ENCODE assay signal across 34 cellular contexts in the genomic region with DNA sequence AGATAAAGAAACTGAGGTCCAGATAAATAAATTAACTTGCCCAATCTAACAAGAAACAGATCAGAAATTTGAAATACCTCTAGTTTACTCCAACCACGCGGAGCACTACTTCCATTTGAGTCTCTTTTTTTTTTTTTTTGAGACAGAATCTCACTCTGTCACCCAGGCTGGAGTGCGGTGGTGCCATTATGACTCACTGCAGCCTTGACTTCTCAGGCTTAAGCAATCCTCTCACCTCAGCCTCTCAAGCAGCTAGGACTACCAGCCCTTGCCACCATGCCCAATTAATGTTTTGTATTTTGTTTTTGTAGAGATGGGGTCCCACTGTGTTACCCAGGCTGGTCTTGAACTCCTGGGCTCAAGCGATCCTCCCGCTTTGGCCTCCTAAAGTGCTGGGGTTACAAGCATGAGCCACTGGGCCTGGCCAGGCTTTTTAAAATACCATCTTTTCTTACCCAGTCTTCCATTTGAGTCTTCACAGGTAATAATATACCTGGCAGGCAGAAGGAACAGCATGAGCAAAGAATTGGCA. TPM values are rescaled to one million over a fixed set of nuclear protein-coding genes. Genes with fewer than 3 reads are reported as not detected.
DNase-seq lines count a peak whose midpoint lies in the region; ATAC-seq and TF ChIP-seq lines count a peak whose summit lies in the region.
"Had no signal": no experiment of that assay in that cellular context is flagged by ENCODE, and none has a peak within 500 bp of the region (broad histone marks: within the 10 kb centered on the region; RNA-seq: fewer than 3 reads in every experiment).

No MANE protein-coding gene starts in this region.

- POLR2A ChIA-PET in activated CD4-positive, alpha-beta T cell treated with anti-CD3 and anti-CD28 coated beads for 36 hours (lab: Charles Lee): no interaction called here
- POLR2A ChIA-PET in activated CD4-positive, alpha-beta T cell treated with anti-CD3 and anti-CD28 coated beads, Interleukin-2, amount 10 ng/mL, durations not matched to agents 7 days and 5 days (lab: Charles Lee): no interaction called here
- POLR2A ChIA-PET in T-cell (lab: Charles Lee): no interaction called here

- no peak for TF ChIP-seq CTCF in fibroblast of mammary gland (conservative IDR thresholded peaks at IDR 0.05; ENCODE audit: control insufficient read depth, insufficient read depth, low read depth, low read length)

- no peak overlapping the region for H3K4me3 ChIP-seq in fibroblast of mammary gland (ENCODE audit: control insufficient read depth, low read depth, low read length)
- H3K4me3 ChIP-seq: HAP-1, lower lobe of right lung, mucosa of descending colon, pancreas, right atrium auricular region, spleen, testis, uterus had no signal

- no peak overlapping the region for H3K27ac Mint-ChIP-seq in activated CD4-positive, alpha-beta T cell treated with anti-CD3 and anti-CD28 coated beads for 36 hours
- no peak overlapping the region for H3K27ac Mint-ChIP-seq in activated CD4-positive, alpha-beta T cell treated with anti-CD3 and anti-CD28 coated beads, Interleukin-2, amount 10 ng/mL, durations not matched to agents 7 days and 5 days
- no peak overlapping the region for H3K27ac Mint-ChIP-seq in activated naive CD4-positive, alpha-beta T cell treated with anti-CD3 and anti-CD28 coated beads for 36 hours
- no peak overlapping the region for H3K27ac Mint-ChIP-seq in T-cell
- H3K27ac Mint-ChIP-seq: activated T-cell treated with anti-CD3 and anti-CD28 coated beads, Interleukin-2, amount 50 U/mL, for 24 hours; CD8-positive, alpha-beta memory T cell; dendritic cell treated with granulocyte-macrophage colony-stimulating factor and Interleukin-4, amounts not matched to agents 40 ng/mL and 50 ng/mL, for 4 days; nephron progenitor cell had no signal

- no peaks in the 10 kb centered on the region for H3K9me3 Mint-ChIP-seq in activated CD4-positive, alpha-beta T cell treated with anti-CD3 and anti-CD28 coated beads for 36 hours (ENCODE audit: low read depth)
- no peaks in the 10 kb centered on the region for H3K9me3 Mint-ChIP-seq in activated CD4-positive, alpha-beta T cell treated with anti-CD3 and anti-CD28 coated beads, Interleukin-2, amount 10 ng/mL, durations not matched to agents 7 days and 5 days
- no peaks in the 10 kb centered on the region for H3K9me3 Mint-ChIP-seq in activated naive CD4-positive, alpha-beta T cell treated with anti-CD3 and anti-CD28 coated beads for 36 hours
- H3K9me3 Mint-ChIP-seq in T-cell: no peaks in the 10 kb centered on the region
- H3K9me3 Mint-ChIP-seq: activated T-cell treated with anti-CD3 and anti-CD28 coated beads, Interleukin-2, amount 50 U/mL, for 24 hours; CD8-positive, alpha-beta memory T cell; dendritic cell treated with granulocyte-macrophage colony-stimulating factor and Interleukin-4, amounts not matched to agents 40 ng/mL and 50 ng/mL, for 4 days; nephron progenitor cell had no signal

- no peak overlapping the region for H3K4me3 Mint-ChIP-seq in activated CD4-positive, alpha-beta T cell treated with anti-CD3 and anti-CD28 coated beads for 36 hours
- H3K4me3 Mint-ChIP-seq in activated CD4-positive, alpha-beta T cell treated with anti-CD3 and anti-CD28 coated beads, Interleukin-2, amount 10 ng/mL, durations not matched to agents 7 days and 5 days: no peak overlapping the region
- H3K4me3 Mint-ChIP-seq in activated naive CD4-positive, alpha-beta T cell treated with anti-CD3 and anti-CD28 coated beads for 36 hours: no peak overlapping the region
- H3K4me3 Mint-ChIP-seq in T-cell: no peak overlapping the region
- H3K4me3 Mint-ChIP-seq: activated T-cell treated with anti-CD3 and anti-CD28 coated beads, Interleukin-2, amount 50 U/mL, for 24 hours; CD8-positive, alpha-beta memory T cell; dendritic cell treated with granulocyte-macrophage colony-stimulating factor and Interleukin-4, amounts not matched to agents 40 ng/mL and 50 ng/mL, for 4 days; nephron progenitor cell had no signal

- H3K36me3 Mint-ChIP-seq in activated CD4-positive, alpha-beta T cell treated with anti-CD3 and anti-CD28 coated beads for 36 hours (ENCODE audit: low read depth): no peaks in the 10 kb centered on the region
- no peaks in the 10 kb centered on the region for H3K36me3 Mint-ChIP-seq in activated CD4-positive, alpha-beta T cell treated with anti-CD3 and anti-CD28 coated beads, Interleukin-2, amount 10 ng/mL, durations not matched to agents 7 days and 5 days (ENCODE audit: low read depth)
- no peaks in the 10 kb centered on the region for H3K36me3 Mint-ChIP-seq in activated naive CD4-positive, alpha-beta T cell treated with anti-CD3 and anti-CD28 coated beads for 36 hours (ENCODE audit: low read depth)
- no peaks in the 10 kb centered on the region for H3K36me3 Mint-ChIP-seq in T-cell
- H3K36me3 Mint-ChIP-seq: CD8-positive, alpha-beta memory T cell had no signal

- CTCF ChIA-PET in activated CD4-positive, alpha-beta T cell treated with anti-CD3 and anti-CD28 coated beads for 36 hours (lab: Charles Lee): no interaction called here
- CTCF ChIA-PET in activated CD4-positive, alpha-beta T cell treated with anti-CD3 and anti-CD28 coated beads, Interleukin-2, amount 10 ng/mL, durations not matched to agents 7 days and 5 days (lab: Charles Lee): interaction anchor here (0.7 to 0.9 kb wide), 3 partner anchors 11 to 245 kb away, joined by 3 to 5 read pairs (median 3); no protein-coding TSS in a partner anchor
- CTCF ChIA-PET in activated naive CD4-positive, alpha-beta T cell treated with anti-CD3 and anti-CD28 coated beads for 36 hours (lab: Charles Lee): no interaction called here
- CTCF ChIA-PET in T-cell (lab: Charles Lee): no interaction called here

- DNase-seq in activated CD4-positive, alpha-beta T cell treated with anti-CD3 and anti-CD28 coated beads for 36 hours: peak; percentile 9
- no peak for DNase-seq in activated CD4-positive, alpha-beta T cell treated with anti-CD3 and anti-CD28 coated beads, Interleukin-2, amount 10 ng/mL, durations not matched to agents 7 days and 5 days
- DNase-seq in LHCN-M2 (ENCODE audit: low read depth): peak; percentile 9
- DNase-seq in RKO (ENCODE audit: low spot score): peak; percentile 40
- peak; percentile 31 for DNase-seq in fibroblast of mammary gland (ENCODE audit: low read depth)
- DNase-seq in activated naive CD4-positive, alpha-beta T cell treated with anti-CD3 and anti-CD28 coated beads for 36 hours: no peak
- DNase-seq in T-cell: no peak
- DNase-seq: activated naive CD4-positive, alpha-beta T cell treated with Interleukin-2 at 50 U/mL for 16 hours; activated T-cell treated with anti-CD3 and anti-CD28 coated beads, Interleukin-2, amount 50 U/mL, for 24 hours; AML-193; anterior cingulate cortex; caudate nucleus; CD8-positive, alpha-beta memory T cell; glutamatergic neuron; kidney; lower lobe of right lung; mucosa of descending colon; NCI-H1694; NCI-H510A treated with DMSO at 0.1 percent for 48 hours; nephron progenitor cell; pancreas; spleen; stimulated activated CD4-positive, alpha-beta T cell treated with anti-CD3 and anti-CD28 coated beads, Interleukin-4, amount 100 ng/mL, for 1 hour; stimulated activated naive CD4-positive, alpha-beta T cell; SW 1271; testis; uterus had no signal

- peaks cover 9% of the 10 kb centered on the region for H3K27me3 Mint-ChIP-seq in activated CD4-positive, alpha-beta T cell treated with anti-CD3 and anti-CD28 coated beads for 36 hours
- peaks cover 22% of the 10 kb centered on the region for H3K27me3 Mint-ChIP-seq in activated CD4-positive, alpha-beta T cell treated with anti-CD3 and anti-CD28 coated beads, Interleukin-2, amount 10 ng/mL, durations not matched to agents 7 days and 5 days
- H3K27me3 Mint-ChIP-seq in activated naive CD4-positive, alpha-beta T cell treated with anti-CD3 and anti-CD28 coated beads for 36 hours (ENCODE audit: low read depth): peaks cover 7% of the 10 kb centered on the region
- peaks cover 19% of the 10 kb centered on the region in 2 donors for H3K27me3 Mint-ChIP-seq in T-cell

- no peaks in the 10 kb centered on the region for H3K4me1 Mint-ChIP-seq in activated CD4-positive, alpha-beta T cell treated with anti-CD3 and anti-CD28 coated beads for 36 hours
- no peaks in the 10 kb centered on the region for H3K4me1 Mint-ChIP-seq in activated CD4-positive, alpha-beta T cell treated with anti-CD3 and anti-CD28 coated beads, Interleukin-2, amount 10 ng/mL, durations not matched to agents 7 days and 5 days
- no peaks in the 10 kb centered on the region for H3K4me1 Mint-ChIP-seq in activated naive CD4-positive, alpha-beta T cell treated with anti-CD3 and anti-CD28 coated beads for 36 hours (ENCODE audit: low read depth)
- no peaks in the 10 kb centered on the region for H3K4me1 Mint-ChIP-seq in T-cell
- H3K4me1 Mint-ChIP-seq: CD8-positive, alpha-beta memory T cell had no signal

- intact Hi-C loops in activated CD4-positive, alpha-beta T cell treated with anti-CD3 and anti-CD28 coated beads for 36 hours (cut with DNase I, micrococcal nuclease): no loop called here
- intact Hi-C loops in activated naive CD4-positive, alpha-beta T cell treated with anti-CD3 and anti-CD28 coated beads for 36 hours (cut with micrococcal nuclease): no loop called here

- no peak for ATAC-seq in activated CD4-positive, alpha-beta T cell treated with anti-CD3 and anti-CD28 coated beads for 36 hours
- ATAC-seq in HG03469 (IDR thresholded peaks at IDR 0.05; ENCODE audit: unreplicated experiment): no peak
- ATAC-seq in T-cell (replicated peaks in 1 of 4): no peak
- ATAC-seq: activated CD4-positive, CD25-positive, alpha-beta regulatory T cell treated with anti-CD3 and anti-CD28 coated beads, Interleukin-2, amount 50 U/mL, for 24 hours; lower lobe of right lung; mucosa of descending colon; pancreas had no signal

RNA-seq across cellular contexts. Expression of gene NACA2, which starts 3.3 kb away (rescaled TPM):
- not detected for total RNA-seq in activated CD4-positive, alpha-beta T cell treated with anti-CD3 and anti-CD28 coated beads for 36 hours
- under 1 TPM in 1 of 2 experiments, not detected in 1; 0.35 TPM for total RNA-seq in activated CD4-positive, alpha-beta T cell treated with anti-CD3 and anti-CD28 coated beads, Interleukin-2, amount 10 ng/mL, durations not matched to agents 7 days and 5 days
- total RNA-seq in LHCN-M2 (2014; rRNA removed) (not detected in 2 replicates), T-cell (not detected)
- 0.61 TPM for polyA plus RNA-seq in LHCN-M2 (2012)
- not detected for total RNA-seq in activated naive CD4-positive, alpha-beta T cell treated with anti-CD3 and anti-CD28 coated beads for 36 hours
- total RNA-seq: activated CD8-positive, alpha-beta memory T cell treated with anti-CD3 and anti-CD28 coated beads for 36 hours; CD8-positive, alpha-beta memory T cell; fibroblast of lung; kidney; lower lobe of right lung; mucosa of descending colon; pancreas; right atrium auricular region; spleen; uterus had no signal
- polyA plus RNA-seq: CD8-positive, alpha-beta memory T cell; fibroblast of lung had no signal

Comparison
In these comparisons a context has a peak if more than half of its experiments do, and no peak if none do; other contexts are left out.
1. DNase-seq: peak in activated CD4-positive, alpha-beta T cell treated with anti-CD3 and anti-CD28 coated beads for 36 hours (single experiment), LHCN-M2 (single experiment), RKO (single experiment) and fibroblast of mammary gland (single experiment); none in activated CD4-positive, alpha-beta T cell treated with anti-CD3 and anti-CD28 coated beads, Interleukin-2, amount 10 ng/mL, durations not matched to agents 7 days and 5 days (single experiment), activated naive CD4-positive, alpha-beta T cell treated with anti-CD3 and anti-CD28 coated beads for 36 hours (single experiment) and T-cell (0 of 34).